8 cellular contexts compared by ENCODE assay signal in genomic region chr5:157731272-157732129, GRCh38. TPM values are rescaled to one million over a fixed set of nuclear protein-coding genes. Genes with fewer than 3 reads are reported as not detected.
A peak's percentile ranks its signal among the peaks of the same experiment; 100 is the strongest.
DNase-seq lines count a peak whose midpoint lies in the region; ATAC-seq and TF ChIP-seq lines count a peak whose summit lies in the region.

Gene THG1L (plus strand): TSS chr5:157731420. CDS start chr5:157731441, 21 bp downstream.

- DNase-seq in GM12865 (ENCODE audit: low read depth) (peak; percentile 98), NCI-H1417 treated with DMSO at 0.1 percent for 48 hours (lab: John Stamatoyannopoulos, UW) (peak; percentile 64), SW480 (ENCODE audit: low spot score) (peak; percentile 98), Right ventricle myocardium superior (peak; percentile 99), transverse colon (peak; percentile 99)
- DNase-seq in activated naive CD8-positive, alpha-beta T cell treated with anti-CD3 and anti-CD28 coated beads, Interleukin-2, amount 50 U/mL, for 24 hours: peak; percentile 98

- H3K27ac ChIP-seq in parathyroid adenoma (peak within 1 kb of the TSS; percentile 94), transverse colon (peak within 1 kb of the TSS; percentile 90 to 99 (median 95))

- in situ Hi-C loops in transverse colon (cut with MboI; ENCODE audit: low pct_ligation_motif_present in 1 of 4, low pct_unique_long_range_greater_than_20kb in 1 of 4, low sequenced_read_pairs in 3 of 4): loop anchor here in 3 of 4 donors (25.0 kb wide), 4 partner anchors 244 to 594 kb away; partner anchors contain the start of gene MED7 (in 1 of the 3)

- peaks cover 35% of the 10 kb centered on the region for H3K4me1 Mint-ChIP-seq in activated naive CD8-positive, alpha-beta T cell treated with anti-CD3 and anti-CD28 coated beads, Interleukin-2, amount 50 U/mL, for 24 hours

- H3K27ac Mint-ChIP-seq in activated naive CD8-positive, alpha-beta T cell treated with anti-CD3 and anti-CD28 coated beads, Interleukin-2, amount 50 U/mL, for 24 hours: peak within 1 kb of the TSS; percentile 99

- no peak for TF ChIP-seq EP300 in transverse colon (IDR thresholded peaks at IDR 0.05; ENCODE audit: low read depth)

- H3K27me3 Mint-ChIP-seq in activated naive CD8-positive, alpha-beta T cell treated with anti-CD3 and anti-CD28 coated beads, Interleukin-2, amount 50 U/mL, for 24 hours: no peaks in the 10 kb centered on the region

- H3K9me3 Mint-ChIP-seq in activated naive CD8-positive, alpha-beta T cell treated with anti-CD3 and anti-CD28 coated beads, Interleukin-2, amount 50 U/mL, for 24 hours: no peaks in the 10 kb centered on the region

- TF ChIP-seq CTCF in GM12865 (IDR thresholded peaks at IDR 0.05; ENCODE audit: insufficient read depth, low read depth, low read length, missing control alignments) (no peak), parathyroid adenoma (IDR thresholded peaks at IDR 0.05) (no peak), transverse colon (IDR thresholded peaks at IDR 0.05) (no peak)

- ATAC-seq in HG02763 (IDR thresholded peaks at IDR 0.05; ENCODE audit: unreplicated experiment) (peak; percentile 95), Right ventricle myocardium superior (ENCODE audit: poor library complexity) (peak; percentile 100)
- peak; percentile 98 for ATAC-seq in activated naive CD8-positive, alpha-beta T cell treated with anti-CD3 and anti-CD28 coated beads, Interleukin-2, amount 50 U/mL, for 24 hours

- peaks cover 21% of the 10 kb centered on the region for H3K36me3 Mint-ChIP-seq in activated naive CD8-positive, alpha-beta T cell treated with anti-CD3 and anti-CD28 coated beads, Interleukin-2, amount 50 U/mL, for 24 hours (ENCODE audit: low read depth)

- H3K4me1 ChIP-seq in parathyroid adenoma (no peaks in the 10 kb centered on the region), transverse colon (peaks cover 0 to 15% (median 7%) of the 10 kb centered on the region in 4 donors)

- H3K4me3 ChIP-seq in GM12865 (ENCODE audit: low read depth, low read length) (peak within 1 kb of the TSS; percentile 65), parathyroid adenoma (ENCODE audit: low read depth, low read length) (peak within 1 kb of the TSS; percentile 77), transverse colon (peak within 1 kb of the TSS; percentile 66 to 89 (median 70))

- H3K36me3 ChIP-seq in parathyroid adenoma (ENCODE audit: control insufficient read depth, insufficient read depth, low read length) (no peaks in the 10 kb centered on the region), transverse colon (peaks cover 0 to 7% (median 0%) of the 10 kb centered on the region in 4 donors)

- 2 to 7% methylated on average over 5 to 26 of the region's 47 CpGs for WGBS in transverse colon (ENCODE audit: low coverage in 1 of 2), 2 donors

- peak within 1 kb of the TSS; percentile 94 for H3K4me3 Mint-ChIP-seq in activated naive CD8-positive, alpha-beta T cell treated with anti-CD3 and anti-CD28 coated beads, Interleukin-2, amount 50 U/mL, for 24 hours

- peak within 1 kb of the TSS; percentile 32 for H3K9ac ChIP-seq in parathyroid adenoma

- H3K79me2 ChIP-seq in parathyroid adenoma: no peaks in the 10 kb centered on the region

- H3K27me3 ChIP-seq in parathyroid adenoma (ENCODE audit: control insufficient read depth, insufficient read depth, low read length) (no peaks in the 10 kb centered on the region), transverse colon (no peaks in the 10 kb centered on the region)

- peak within 1 kb of the TSS; percentile 91 for H2AFZ ChIP-seq in parathyroid adenoma

- TF ChIP-seq POLR2A in transverse colon (IDR thresholded peaks at IDR 0.05): peak; percentile 88

- H3K4me2 ChIP-seq in parathyroid adenoma (ENCODE audit: low read length): peak within 1 kb of the TSS; percentile 81

- H3K9me3 ChIP-seq in parathyroid adenoma (ENCODE audit: control insufficient read depth, low read length) (no peaks in the 10 kb centered on the region), transverse colon (no peaks in the 10 kb centered on the region)

- intact Hi-C loops in Right ventricle myocardium superior (cut with DNase I) (no loop called here), transverse colon (cut with DNase I; ENCODE audit: low total_unique reads) (no loop called here)

RNA-seq across cellular contexts. Expression of gene THG1L, which starts in this region (rescaled TPM):
- total RNA-seq in Right ventricle myocardium superior (4.1 TPM), transverse colon (10 to 100 TPM in 2 of 4 donors, 1 to 10 TPM in 2; 2.2 to 16.8 (median 7.0) TPM)

Comparison
In these comparisons a context has a peak if more than half of its experiments do, and no peak if none do; other contexts are left out.
1. Peak in every context shown above with its lines: DNase-seq, ATAC-seq, H3K4me3 ChIP-seq and H3K27ac ChIP-seq.